ENCODE assay signal across 10 cellular contexts in the genomic region with DNA sequence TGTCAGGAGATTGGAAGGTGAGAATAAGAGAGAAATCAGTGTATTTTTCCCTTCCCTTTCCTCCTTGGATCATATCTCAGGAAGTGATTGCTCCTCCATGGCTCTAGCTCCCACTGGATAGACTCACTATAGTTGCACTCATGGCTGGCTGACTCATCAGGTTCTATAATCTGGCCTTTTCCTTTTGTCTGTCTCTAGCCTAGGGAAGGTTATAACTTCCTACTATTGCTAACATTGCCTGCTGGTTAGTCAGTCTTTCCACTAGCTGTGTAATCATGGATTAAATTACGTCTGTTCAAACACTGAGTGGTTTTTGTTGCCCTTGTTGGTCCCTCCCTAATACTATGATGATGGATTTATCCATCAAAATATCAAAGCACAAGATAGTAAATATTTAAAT.
A peak's percentile ranks its signal among the peaks of the same experiment; 100 is the strongest.
DNase-seq lines count a peak whose midpoint lies in the region; ATAC-seq and FAIRE-seq lines count a peak whose summit lies in the region.
"Had no signal": no experiment of that assay in that cellular context is flagged by ENCODE, and none has a peak within 500 bp of the region (broad histone marks: within the 10 kb centered on the region; RNA-seq: fewer than 3 reads in every experiment).

No MANE protein-coding gene starts in this region.

- no peak for ATAC-seq in GM18867 (IDR thresholded peaks at IDR 0.05; ENCODE audit: unreplicated experiment)
- ATAC-seq in HG03095 (IDR thresholded peaks at IDR 0.05; ENCODE audit: unreplicated experiment), result no peak

- FAIRE-seq in RCC 7860 (lab: Jason Lieb, UNC), result peak; percentile 84

- peak overlapping the region; percentile 85 for H3K27ac ChIP-seq in epithelial cell of prostate

- DNase-seq in H4 (ENCODE audit: low spot score) (peak; percentile 87), RCC 7860 (ENCODE audit: low spot score) (peak; percentile 85), epithelial cell of prostate (ENCODE audit: low read depth, low spot score) (peak; percentile 86), renal cortical epithelial cell (ENCODE audit: low read depth) (peak; percentile 92), COR-L47 (lab: John Stamatoyannopoulos, UW) (no peak)
- DNase-seq: activated CD4-positive, alpha-beta T cell treated with anti-CD3 and anti-CD28 coated beads, Interleukin-2, amount 10 ng/mL, durations not matched to agents 24 days and 14 days; activated naive CD8-positive, alpha-beta T cell treated with anti-CD3 and anti-CD28 coated beads for 36 hours; occipital lobe had no signal
